Comparison of ENCODE assay signal across 1 cellular context in genomic region chr2:157785866-157786662, GRCh38.
A peak's percentile ranks its signal among the peaks of the same experiment; 100 is the strongest.
TF ChIP-seq lines count a peak whose summit lies in the region.

No MANE protein-coding gene starts in this region.

TF ChIP-seq in K562, 482 proteins besides CTCF, POLR2A, EP300 and RAD21 (continued from another document and continues in another):
- no peak for TF ChIP-seq CEBPZ (IDR thresholded peaks at IDR 0.05; ENCODE audit: borderline replicate concordance, low read depth, low read length)
- peak; percentile 12; the same call in 1 of the 2 replicates for TF ChIP-seq HDAC2 (IDR thresholded peaks at IDR 0.05)
- no peak for TF ChIP-seq MAZ (CRISPR knock-in tag; conservative IDR thresholded peaks at IDR 0.05 in 1 of 2, IDR thresholded peaks at IDR 0.05 in 1 of 2)
- TF ChIP-seq GTF2A2 (tag; IDR thresholded peaks at IDR 0.05): 0 out of 2 replicates have a peak, but pooled peaks have one; percentile 18
- TF ChIP-seq CLOCK (CRISPR knock-in tag; IDR thresholded peaks at IDR 0.05; ENCODE audit: borderline replicate concordance): no peak
- no peak for TF ChIP-seq TCF15 (CRISPR knock-in tag; IDR thresholded peaks at IDR 0.05)
- TF ChIP-seq ZNF785 (CRISPR knock-in tag; IDR thresholded peaks at IDR 0.05): no peak; the same call in 1 of the 2 replicates
- no peak for TF ChIP-seq JUN (IDR thresholded peaks at IDR 0.05; ENCODE audit: borderline replicate concordance, low read depth, low read length)
- TF ChIP-seq JUN (CRISPR knock-in tag; IDR thresholded peaks at IDR 0.05; ENCODE audit: borderline replicate concordance): no peak
- TF ChIP-seq ERF (CRISPR knock-in tag; IDR thresholded peaks at IDR 0.05): no peak
- no peak for TF ChIP-seq CBFB (CRISPR knock-in tag; IDR thresholded peaks at IDR 0.05)
- no peak for TF ChIP-seq NR1H2 (CRISPR knock-in tag; IDR thresholded peaks at IDR 0.05)
- TF ChIP-seq TSHZ1 (CRISPR knock-in tag; IDR thresholded peaks at IDR 0.05): 0 out of 2 replicates have a peak, but pooled peaks have one; percentile 28
- TF ChIP-seq ILF3 (IDR thresholded peaks at IDR 0.05; ENCODE audit: borderline replicate concordance): no peak
- no peak for TF ChIP-seq CBX8 (IDR thresholded peaks at IDR 0.05; ENCODE audit: borderline replicate concordance, extremely low read depth, low read depth, low read length, poor library complexity, severe bottlenecking)
- TF ChIP-seq SRSF3 (IDR thresholded peaks at IDR 0.05; ENCODE audit: insufficient read depth, low read length): no peak
- TF ChIP-seq ZNF668 (CRISPR knock-in tag; IDR thresholded peaks at IDR 0.05): peak; percentile 45; the same call in 1 of the 2 replicates
- no peak for TF ChIP-seq SMC3 (conservative IDR thresholded peaks at IDR 0.05; ENCODE audit: insufficient read depth, low read depth, low read length)
- 0 out of 2 replicates have a peak, but pooled peaks have one; percentile 0 for TF ChIP-seq BRD4 (IDR thresholded peaks at IDR 0.05)
- TF ChIP-seq GATA2 (CRISPR knock-in tag; IDR thresholded peaks at IDR 0.05): no peak
- no peak for TF ChIP-seq PML (IDR thresholded peaks at IDR 0.05; ENCODE audit: low read length)
- no peak for TF ChIP-seq ZNF124 (CRISPR knock-in tag; IDR thresholded peaks at IDR 0.05)
- TF ChIP-seq ARID2 (IDR thresholded peaks at IDR 0.05): no peak
- TF ChIP-seq DMBX1 (CRISPR knock-in tag; IDR thresholded peaks at IDR 0.05; ENCODE audit: borderline replicate concordance): no peak
- TF ChIP-seq ARID3B (CRISPR knock-in tag; IDR thresholded peaks at IDR 0.05; ENCODE audit: borderline replicate concordance): 0 out of 2 replicates have a peak, but pooled peaks have one; percentile 42
- TF ChIP-seq PCBP2 (IDR thresholded peaks at IDR 0.05; ENCODE audit: low read depth, low read length, poor library complexity, severe bottlenecking): no peak
- no peak for TF ChIP-seq SIRT6 (IDR thresholded peaks at IDR 0.05; ENCODE audit: low read depth, low read length)
- TF ChIP-seq HSF4 (CRISPR knock-in tag; IDR thresholded peaks at IDR 0.05; ENCODE audit: borderline replicate concordance): no peak
- no peak for TF ChIP-seq C11orf30 (IDR thresholded peaks at IDR 0.05; ENCODE audit: low read depth)
- no peak for TF ChIP-seq ZFPM2 (CRISPR knock-in tag; IDR thresholded peaks at IDR 0.05)
- TF ChIP-seq GTF3C2 (IDR thresholded peaks at IDR 0.05; ENCODE audit: borderline replicate concordance, extremely low read depth, insufficient read length): no peak
- TF ChIP-seq ZBTB34 (CRISPR knock-in tag; IDR thresholded peaks at IDR 0.05): no peak; the same call in 1 of the 2 replicates
- no peak for TF ChIP-seq RREB1 (CRISPR knock-in tag; IDR thresholded peaks at IDR 0.05)
- TF ChIP-seq ADNP (tag; IDR thresholded peaks at IDR 0.05): no peak
- TF ChIP-seq NEUROD1 (IDR thresholded peaks at IDR 0.05; ENCODE audit: borderline replicate concordance, low read depth, low read length, partially characterized antibody): no peak
- TF ChIP-seq GTF2E2 (tag; IDR thresholded peaks at IDR 0.05): no peak
- TF ChIP-seq KLF10 (CRISPR knock-in tag; IDR thresholded peaks at IDR 0.05): no peak
- no peak for TF ChIP-seq ZNF184 (CRISPR knock-in tag; IDR thresholded peaks at IDR 0.05)
- no peak for TF ChIP-seq CHD4 (IDR thresholded peaks at IDR 0.05; ENCODE audit: insufficient read depth, insufficient replicate concordance, low read depth, low read length, poor library complexity, severe bottlenecking)
